ENCODE assay signal across 8 cellular contexts in the genomic region with DNA sequence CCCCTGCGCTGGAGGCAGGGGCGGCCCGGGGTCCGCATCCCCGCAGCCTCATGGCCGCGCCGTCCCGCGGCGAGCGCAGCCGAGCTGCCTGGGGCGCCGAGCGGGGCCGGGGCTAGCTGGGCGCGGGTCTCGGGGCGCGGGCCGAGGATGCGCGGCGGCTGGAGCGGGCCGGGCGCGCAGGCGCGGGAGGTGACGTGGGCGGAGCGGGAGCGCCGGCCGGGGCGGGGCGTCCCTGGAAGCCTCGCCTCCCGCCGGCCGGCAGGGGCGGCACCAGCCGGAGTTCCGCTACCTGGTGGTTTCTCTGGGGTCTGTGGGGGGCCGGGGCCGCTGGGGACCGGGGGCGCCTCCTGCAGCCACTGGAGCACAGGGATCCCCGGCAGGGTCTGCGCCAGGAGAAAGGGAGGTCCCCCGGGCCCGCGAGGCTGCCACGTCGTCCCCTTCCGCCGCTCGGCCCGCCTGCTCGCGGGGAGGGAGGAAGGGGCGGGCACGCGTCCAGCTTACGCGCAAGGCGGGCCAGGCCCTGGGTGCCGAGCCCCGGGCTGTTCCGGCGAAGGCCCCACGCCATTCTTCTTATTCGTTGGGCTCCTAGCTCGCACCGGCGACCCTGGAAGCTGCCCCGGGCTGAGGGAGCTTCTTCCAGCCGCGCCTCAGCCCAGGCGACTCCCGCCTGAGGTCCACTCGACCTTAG. TPM values are rescaled to one million over a fixed set of nuclear protein-coding genes. Genes with fewer than 3 reads are reported as not detected.
A peak's percentile ranks its signal among the peaks of the same experiment; 100 is the strongest.
DNase-seq lines count a peak whose midpoint lies in the region; ATAC-seq, FAIRE-seq and TF ChIP-seq lines count a peak whose summit lies in the region.

Gene LPCAT1 (minus strand): TSS at position 168 of the 688 bp plus-strand sequence. CDS start 116 bp downstream, at position 52.

- peak within 1 kb of the TSS; percentile 79 for H3K4me3 ChIP-seq in left ventricle myocardium inferior
- H3K4me3 ChIP-seq in prostate gland = peak within 1 kb of the TSS; percentile 67 to 74
- H3K4me3 ChIP-seq in urinary bladder (ENCODE audit: low read depth, low read length) = peak within 1 kb of the TSS; percentile 96

- peak within 1 kb of the TSS; percentile 86 for H3K4me3 Mint-ChIP-seq in T-helper 1 cell treated with Interleukin-12 subunit alpha and Interleukin-12 subunit beta and Interleukin-4 antibody, amounts not matched to agents 30 μg/mL and 1 μg/mL, for 36 hours

- DNase-seq in GM12892 (ENCODE audit: insufficient read length) (peak; percentile 85), NCI-H1048 (lab: John Stamatoyannopoulos, UW) (peak; percentile 59), amniotic epithelial cell (ENCODE audit: low read depth) (peak; percentile 54), left ventricle myocardium inferior (peak; percentile 87), prostate gland (ENCODE audit: low spot score) (peak; percentile 50)

- peak; percentile 73 for ATAC-seq in HG02588 (IDR thresholded peaks at IDR 0.05; ENCODE audit: unreplicated experiment)

- H3K27me3 ChIP-seq in left ventricle myocardium inferior (ENCODE audit: low read depth) = no peaks in the 10 kb centered on the region
- no peaks in the 10 kb centered on the region for H3K27me3 ChIP-seq in prostate gland (replicated peaks; ENCODE audit: insufficient read depth)

- H3K36me3 Mint-ChIP-seq in T-helper 1 cell treated with Interleukin-12 subunit alpha and Interleukin-12 subunit beta and Interleukin-4 antibody, amounts not matched to agents 30 μg/mL and 1 μg/mL, for 36 hours (ENCODE audit: low read depth) = peaks cover 3% of the 10 kb centered on the region

- peaks cover 14% of the 10 kb centered on the region for H3K27me3 Mint-ChIP-seq in T-helper 1 cell treated with Interleukin-12 subunit alpha and Interleukin-12 subunit beta and Interleukin-4 antibody, amounts not matched to agents 30 μg/mL and 1 μg/mL, for 36 hours (ENCODE audit: low read depth)

- peaks cover 9% of the 10 kb centered on the region for H3K4me1 Mint-ChIP-seq in T-helper 1 cell treated with Interleukin-12 subunit alpha and Interleukin-12 subunit beta and Interleukin-4 antibody, amounts not matched to agents 30 μg/mL and 1 μg/mL, for 36 hours (ENCODE audit: low read depth)

- peak within 1 kb of the TSS; percentile 92 for H3K27ac ChIP-seq in left ventricle myocardium inferior (replicated peaks)
- peak within 1 kb of the TSS; percentile 66 to 69 for H3K27ac ChIP-seq in prostate gland
- peak within 1 kb of the TSS; percentile 40 for H3K27ac ChIP-seq in urinary bladder (ENCODE audit: low read depth)

- peak; percentile 74; the same call in 1 of the 2 replicates for TF ChIP-seq POLR2A in GM12892 (IDR thresholded peaks at IDR 0.05; ENCODE audit: low read depth, low read length)
- no peak for TF ChIP-seq POLR2A in prostate gland (IDR thresholded peaks at IDR 0.05)

- H3K36me3 ChIP-seq in left ventricle myocardium inferior (peaks cover 13% of the 10 kb centered on the region), prostate gland (no peaks in the 10 kb centered on the region), urinary bladder (ENCODE audit: insufficient read depth) (no peaks in the 10 kb centered on the region)

- H3K9me3 Mint-ChIP-seq in T-helper 1 cell treated with Interleukin-12 subunit alpha and Interleukin-12 subunit beta and Interleukin-4 antibody, amounts not matched to agents 30 μg/mL and 1 μg/mL, for 36 hours = no peaks in the 10 kb centered on the region

- no peaks in the 10 kb centered on the region for H3K9me3 ChIP-seq in left ventricle myocardium inferior (replicated peaks)
- H3K9me3 ChIP-seq in prostate gland = no peaks in the 10 kb centered on the region

- TF ChIP-seq CTCF in left ventricle myocardium inferior (IDR thresholded peaks at IDR 0.05; ENCODE audit: borderline replicate concordance) (peak; percentile 52), prostate gland (IDR thresholded peaks at IDR 0.05) (peak in 1 of 4 experiments; percentile 21)

- H3K27ac Mint-ChIP-seq in T-helper 1 cell treated with Interleukin-12 subunit alpha and Interleukin-12 subunit beta and Interleukin-4 antibody, amounts not matched to agents 30 μg/mL and 1 μg/mL, for 36 hours = peak within 1 kb of the TSS; percentile 63

- H3K4me1 ChIP-seq in left ventricle myocardium inferior (peaks cover 26% of the 10 kb centered on the region), prostate gland (replicated peaks) (peaks cover 8% of the 10 kb centered on the region), urinary bladder (ENCODE audit: insufficient read depth) (no peaks in the 10 kb centered on the region)

- intact Hi-C loops in left ventricle myocardium inferior (cut with micrococcal nuclease) (no loop called here), prostate gland (cut with DNase I) (no loop called here)

- FAIRE-seq in GM12892 (lab: Jason Lieb, UNC) = peak; percentile 94

- WGBS in prostate gland = 3% methylated on average over 82 of the region's 85 CpGs
- 3% methylated on average over 85 of the region's 85 CpGs for WGBS in urinary bladder

RNA-seq across cellular contexts. Expression of gene LPCAT1, which starts in this region (rescaled TPM):
- 63.8 TPM for polyA plus RNA-seq in GM12892 (2012; ENCODE audit: missing spikeins)
- total RNA-seq in left ventricle myocardium inferior (11.0 TPM), prostate gland (10 to 100 TPM; 22.6 to 23.9 TPM), urinary bladder (31.4 TPM)
- polyA plus RNA-seq in urinary bladder = 32.9 TPM

Comparison
In these comparisons a context has a peak if more than half of its experiments do, and no peak if none do; other contexts are left out.
1. Peak in every context shown above with its lines: DNase-seq, ATAC-seq, H3K4me3 ChIP-seq and H3K27ac ChIP-seq.
2. H3K27ac ChIP-seq: peak in every context shown above with its lines; median percentile 92 in left ventricle myocardium inferior; 68 in prostate gland; 40 in urinary bladder.